Comparison of ENCODE assay signal across 13 cellular contexts in the genomic region with DNA sequence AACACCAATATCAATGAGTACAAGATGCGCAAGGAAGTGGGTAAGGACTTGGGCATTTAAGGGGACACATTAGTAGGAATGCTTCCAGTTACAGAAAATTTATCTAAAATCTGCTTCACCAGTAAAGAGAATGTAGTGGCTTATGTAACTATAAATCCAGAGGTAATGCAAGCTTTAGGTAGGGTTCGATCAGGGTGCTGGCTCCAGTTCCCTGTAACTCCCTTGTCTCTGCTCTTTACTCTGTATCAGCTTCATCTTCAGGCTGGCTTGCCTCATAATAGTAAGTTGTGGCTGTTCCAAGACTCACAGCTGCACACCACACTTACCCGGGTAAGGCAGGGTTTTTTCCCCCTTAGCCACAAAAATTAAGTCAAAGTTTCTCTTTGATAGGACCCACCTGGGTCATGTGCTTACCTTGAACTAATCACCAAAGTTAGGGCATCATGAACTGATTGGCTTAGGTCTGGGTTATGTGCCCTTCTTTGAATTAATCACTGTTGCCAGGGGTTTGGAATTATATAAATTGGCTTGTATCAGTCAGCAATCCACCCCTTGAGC. TPM values are rescaled to one million over a fixed set of nuclear protein-coding genes. Genes with fewer than 3 reads are reported as not detected.
DNase-seq lines count a peak whose midpoint lies in the region; ATAC-seq lines count a peak whose summit lies in the region.
"Had no signal": no experiment of that assay in that cellular context is flagged by ENCODE, and none has a peak within 500 bp of the region (broad histone marks: within the 10 kb centered on the region; RNA-seq: fewer than 3 reads in every experiment).

No MANE protein-coding gene starts in this region.

- H3K27me3 Mint-ChIP-seq in activated naive CD4-positive, alpha-beta T cell treated with anti-CD3 and anti-CD28 coated beads for 36 hours (ENCODE audit: low read depth), result no peaks in the 10 kb centered on the region

- H3K4me3 ChIP-seq in stomach smooth muscle (ENCODE audit: low read length in 2 of 2), result no peak overlapping the region

- no peaks in the 10 kb centered on the region for H3K27me3 ChIP-seq in stomach smooth muscle (ENCODE audit: control insufficient read depth in 1 of 2, insufficient read depth in 2 of 2, low read length in 2 of 2)

- H3K36me3 Mint-ChIP-seq in activated naive CD4-positive, alpha-beta T cell treated with anti-CD3 and anti-CD28 coated beads for 36 hours (ENCODE audit: low read depth), result no peaks in the 10 kb centered on the region

- H3K36me3 ChIP-seq in stomach smooth muscle (ENCODE audit: control insufficient read depth in 2 of 2, insufficient read depth in 2 of 2, low read length in 2 of 2), result peaks cover 25 to 49% of the 10 kb centered on the region in 2 donors

- H3K4me1 ChIP-seq in stomach smooth muscle (ENCODE audit: control insufficient read depth, insufficient read depth, low read length), result peaks cover 40% of the 10 kb centered on the region

- intact Hi-C loops in activated naive CD4-positive, alpha-beta T cell treated with anti-CD3 and anti-CD28 coated beads for 36 hours (cut with micrococcal nuclease), result loop anchor here (2.0 to 5.0 kb wide), 2 partner anchors 40 to 300 kb away; no protein-coding TSS in a partner anchor
- intact Hi-C loops in cardiac septum (cut with DNase I), result loop anchor here (5.0 kb wide), 3 partner anchors 35 to 175 kb away; a partner anchor contains a TSS

- H3K4me1 Mint-ChIP-seq in activated naive CD4-positive, alpha-beta T cell treated with anti-CD3 and anti-CD28 coated beads for 36 hours (ENCODE audit: low read depth), result peaks cover 7% of the 10 kb centered on the region

- H3K9me3 ChIP-seq in stomach smooth muscle (ENCODE audit: control insufficient read depth in 2 of 2, low read length in 2 of 2), result no peaks in the 10 kb centered on the region

- H3K9me3 Mint-ChIP-seq in activated naive CD4-positive, alpha-beta T cell treated with anti-CD3 and anti-CD28 coated beads for 36 hours, result no peaks in the 10 kb centered on the region

- H3K27ac Mint-ChIP-seq in activated naive CD4-positive, alpha-beta T cell treated with anti-CD3 and anti-CD28 coated beads for 36 hours, result no peak overlapping the region

- DNase-seq in activated naive CD4-positive, alpha-beta T cell treated with anti-CD3 and anti-CD28 coated beads for 36 hours, result peak; percentile 46
- DNase-seq in activated naive CD4-positive, alpha-beta T cell treated with anti-CD3 and anti-CD28 coated beads, Interleukin-2, amount 50 U/mL, for 16 hours, result no peak
- no peak for DNase-seq in effector CD8-positive, alpha-beta T cell (lab: John Stamatoyannopoulos, UW)
- DNase-seq in COLO829 (ENCODE audit: low spot score), result no peak
- no peak for DNase-seq in cardiac septum (ENCODE audit: low spot score)
- DNase-seq: activated CD8-positive, alpha-beta memory T cell treated with anti-CD3 and anti-CD28 coated beads for 24 hours; mammary epithelial cell; NCI-H1694; SHP77 treated with DMSO at 0.1 percent for 48 hours had no signal

- H3K27ac ChIP-seq in stomach smooth muscle (ENCODE audit: low read length), result peak overlapping the region; percentile 78

- CTCF ChIA-PET in activated naive CD4-positive, alpha-beta T cell treated with anti-CD3 and anti-CD28 coated beads for 36 hours (lab: Charles Lee), result interaction anchor here (0.9 to 3.8 kb wide), 8 partner anchors 25 to 300 kb away, joined by 3 to 19 read pairs (median 6); no protein-coding TSS in a partner anchor

- H3K9ac ChIP-seq in stomach smooth muscle (ENCODE audit: low read length in 2 of 2), result peak overlapping the region in 1 of 2 donors; percentile 36

- H3K4me3 Mint-ChIP-seq in activated naive CD4-positive, alpha-beta T cell treated with anti-CD3 and anti-CD28 coated beads for 36 hours, result no peak overlapping the region

- peak; percentile 68 for ATAC-seq in GM21717 (IDR thresholded peaks at IDR 0.05; ENCODE audit: unreplicated experiment)
- ATAC-seq in HG03469 (IDR thresholded peaks at IDR 0.05; ENCODE audit: unreplicated experiment), result peak; percentile 42
- ATAC-seq: sciatic nerve had no signal

RNA-seq across cellular contexts. Expression of a gene that starts 35.5 kb away (rescaled TPM):
- total RNA-seq in activated naive CD4-positive, alpha-beta T cell treated with anti-CD3 and anti-CD28 coated beads for 36 hours, result 1 to 10 TPM in 1 of 2 experiments, under 1 TPM in 1; 0.95 to 2.0 TPM
- total RNA-seq in cardiac septum, result 15.8 TPM
